Comparison of ENCODE assay signal across 31 cellular contexts in the genomic region with DNA sequence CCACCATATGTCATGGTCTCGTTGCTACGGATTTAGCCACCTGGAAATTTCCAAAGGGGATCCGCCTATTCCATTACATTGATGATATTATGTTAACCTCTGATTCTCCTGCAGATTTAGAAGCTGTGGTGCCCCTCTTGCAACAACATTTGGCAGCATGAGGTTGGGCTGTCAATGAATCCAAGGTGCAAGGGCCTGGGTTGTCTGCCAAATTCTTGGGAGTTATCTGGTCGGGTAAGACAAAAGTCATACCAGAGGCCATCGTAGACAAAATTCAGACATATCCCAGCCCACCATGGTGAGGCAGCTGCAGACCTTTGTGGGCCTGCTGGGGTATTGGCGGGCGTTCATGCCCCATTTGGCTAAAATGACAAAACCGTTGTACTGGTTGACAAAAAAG.
"Had no signal": no experiment of that assay in that cellular context is flagged by ENCODE, and none has a peak within 500 bp of the region (broad histone marks: within the 10 kb centered on the region; RNA-seq: fewer than 3 reads in every experiment).

No MANE protein-coding gene starts in this region.

- H3K4me3 Mint-ChIP-seq: activated CD4-positive, alpha-beta memory T cell treated with anti-CD3 and anti-CD28 coated beads for 36 hours; activated CD4-positive, alpha-beta T cell treated with anti-CD3 and anti-CD28 coated beads for 36 hours; activated CD4-positive, alpha-beta T cell treated with anti-CD3 and anti-CD28 coated beads, Interleukin-2, amount 10 ng/mL, durations not matched to agents 24 days and 14 days; activated CD8-positive, alpha-beta memory T cell treated with anti-CD3 and anti-CD28 coated beads, Interleukin-2, amount 10 ng/mL, durations not matched to agents 7 days and 5 days; activated CD8-positive, alpha-beta T cell treated with anti-CD3 and anti-CD28 coated beads, Interleukin-2, amount 10 ng/mL, durations not matched to agents 7 days and 5 days; activated naive CD4-positive, alpha-beta T cell treated with anti-CD3 and anti-CD28 coated beads for 36 hours; activated naive CD4-positive, alpha-beta T cell treated with anti-CD3 and anti-CD28 coated beads, Interleukin-2, amount 50 U/mL, for 24 hours; activated naive CD8-positive, alpha-beta T cell treated with anti-CD3 and anti-CD28 coated beads for 36 hours; activated naive CD8-positive, alpha-beta T cell treated with anti-CD3 and anti-CD28 coated beads, Interleukin-2, amount 50 U/mL, for 24 hours; activated T-helper 1 cell treated with anti-CD3 and anti-CD28 coated beads, Interleukin-12 subunit alpha, Interleukin-12 subunit beta, Interleukin-2, Interleukin-4 antibody, amounts not matched to agents 30 ng/mL and 10 ng/mL and 1 ng/mL, durations not matched to agents 14 hours and 24 hours and 36 hours; effector memory CD8-positive, alpha-beta T cell had no signal

- H3K36me3 Mint-ChIP-seq: activated CD4-positive, alpha-beta memory T cell treated with anti-CD3 and anti-CD28 coated beads for 36 hours; activated CD8-positive, alpha-beta memory T cell treated with anti-CD3 and anti-CD28 coated beads, Interleukin-2, amount 10 ng/mL, durations not matched to agents 7 days and 5 days; activated naive CD4-positive, alpha-beta T cell treated with anti-CD3 and anti-CD28 coated beads, Interleukin-2, amount 50 U/mL, for 24 hours; activated naive CD8-positive, alpha-beta T cell treated with anti-CD3 and anti-CD28 coated beads for 36 hours had no signal

- ATAC-seq: activated CD4-positive, alpha-beta T cell treated with anti-CD3 and anti-CD28 coated beads for 36 hours; activated CD8-positive, alpha-beta memory T cell treated with anti-CD3 and anti-CD28 coated beads, Interleukin-2, amount 10 ng/mL, durations not matched to agents 7 days and 5 days; activated CD8-positive, alpha-beta T cell treated with anti-CD3 and anti-CD28 coated beads, Interleukin-2, amount 10 ng/mL, durations not matched to agents 7 days and 5 days; activated naive CD8-positive, alpha-beta T cell treated with anti-CD3 and anti-CD28 coated beads, Interleukin-2, amount 50 U/mL, for 24 hours; body of pancreas; effector memory CD8-positive, alpha-beta T cell; gastroesophageal sphincter had no signal

- H3K27me3 Mint-ChIP-seq: activated CD4-positive, alpha-beta memory T cell treated with anti-CD3 and anti-CD28 coated beads for 36 hours; activated CD4-positive, alpha-beta T cell treated with anti-CD3 and anti-CD28 coated beads for 36 hours; activated CD4-positive, alpha-beta T cell treated with anti-CD3 and anti-CD28 coated beads, Interleukin-2, amount 10 ng/mL, durations not matched to agents 24 days and 14 days; activated CD8-positive, alpha-beta memory T cell treated with anti-CD3 and anti-CD28 coated beads, Interleukin-2, amount 10 ng/mL, durations not matched to agents 7 days and 5 days; activated naive CD4-positive, alpha-beta T cell treated with anti-CD3 and anti-CD28 coated beads, Interleukin-2, amount 50 U/mL, for 24 hours; activated naive CD8-positive, alpha-beta T cell treated with anti-CD3 and anti-CD28 coated beads for 36 hours; activated naive CD8-positive, alpha-beta T cell treated with anti-CD3 and anti-CD28 coated beads, Interleukin-2, amount 50 U/mL, for 24 hours; effector memory CD8-positive, alpha-beta T cell had no signal

- DNase-seq: activated CD4-positive, alpha-beta memory T cell treated with anti-CD3 and anti-CD28 coated beads for 36 hours; activated CD4-positive, alpha-beta T cell treated with anti-CD3 and anti-CD28 coated beads for 36 hours; activated CD4-positive, alpha-beta T cell treated with anti-CD3 and anti-CD28 coated beads, Interleukin-2, amount 10 ng/mL, durations not matched to agents 24 days and 14 days; activated CD4-positive, CD25-positive, alpha-beta regulatory T cell; activated CD4-positive, CD25-positive, alpha-beta regulatory T cell treated with anti-CD3 and anti-CD28 coated beads, Interleukin-2, amount 50 U/mL, for 72 hours; activated CD8-positive, alpha-beta memory T cell treated with anti-CD3 and anti-CD28 coated beads, Interleukin-2, amount 10 ng/mL, durations not matched to agents 7 days and 5 days; activated CD8-positive, alpha-beta memory T cell treated with anti-CD3 and anti-CD28 coated beads, Interleukin-2, amount 50 U/mL, for 4 hours; activated CD8-positive, alpha-beta T cell treated with anti-CD3 and anti-CD28 coated beads, Interleukin-2, amount 10 ng/mL, durations not matched to agents 7 days and 5 days; activated effector memory CD4-positive, alpha-beta T cell treated with anti-CD3 and anti-CD28 coated beads, Interleukin-2, amount 50 U/mL, for 16 hours; activated naive CD4-positive, alpha-beta T cell treated with anti-CD3 and anti-CD28 coated beads for 36 hours; activated naive CD8-positive, alpha-beta T cell treated with anti-CD3 and anti-CD28 coated beads for 36 hours; activated naive CD8-positive, alpha-beta T cell treated with anti-CD3 and anti-CD28 coated beads, Interleukin-2, amount 50 U/mL, for 24 hours; activated T-cell treated with anti-CD3 and anti-CD28 coated beads, Interleukin-2, amount 50 U/mL, for 1 hour; activated T-cell treated with anti-CD3 and anti-CD28 coated beads, Interleukin-2, amount 50 U/mL, for 48 hours; adrenal gland; amygdala; aorta; body of pancreas; caudate nucleus; cortex of kidney; dermis blood vessel endothelial cell; effector CD4-positive, alpha-beta T cell; effector memory CD8-positive, alpha-beta T cell; erythroblast; esophagus squamous epithelium; foreskin melanocyte; T-helper 2 cell had no signal

- H3K27ac Mint-ChIP-seq: activated CD4-positive, alpha-beta memory T cell treated with anti-CD3 and anti-CD28 coated beads for 36 hours; activated CD4-positive, alpha-beta T cell treated with anti-CD3 and anti-CD28 coated beads for 36 hours; activated CD4-positive, alpha-beta T cell treated with anti-CD3 and anti-CD28 coated beads, Interleukin-2, amount 10 ng/mL, durations not matched to agents 24 days and 14 days; activated CD8-positive, alpha-beta memory T cell treated with anti-CD3 and anti-CD28 coated beads, Interleukin-2, amount 10 ng/mL, durations not matched to agents 7 days and 5 days; activated CD8-positive, alpha-beta T cell treated with anti-CD3 and anti-CD28 coated beads, Interleukin-2, amount 10 ng/mL, durations not matched to agents 7 days and 5 days; activated naive CD4-positive, alpha-beta T cell treated with anti-CD3 and anti-CD28 coated beads for 36 hours; activated naive CD4-positive, alpha-beta T cell treated with anti-CD3 and anti-CD28 coated beads, Interleukin-2, amount 50 U/mL, for 24 hours; activated naive CD8-positive, alpha-beta T cell treated with anti-CD3 and anti-CD28 coated beads for 36 hours; activated naive CD8-positive, alpha-beta T cell treated with anti-CD3 and anti-CD28 coated beads, Interleukin-2, amount 50 U/mL, for 24 hours; activated T-helper 1 cell treated with anti-CD3 and anti-CD28 coated beads, Interleukin-12 subunit alpha, Interleukin-12 subunit beta, Interleukin-2, Interleukin-4 antibody, amounts not matched to agents 30 ng/mL and 10 ng/mL and 1 ng/mL, durations not matched to agents 14 hours and 24 hours and 36 hours; activated T-helper 2 cell treated with anti-CD3 and anti-CD28 coated beads, Interferon-gamma antibody, Interleukin-2, Interleukin-4, amounts not matched to agents 10 μg/mL and 5 μg/mL and 100 μg/mL, durations not matched to agents 14 hours and 24 hours and 36 hours; effector memory CD8-positive, alpha-beta T cell had no signal

- H3K4me1 Mint-ChIP-seq: activated CD4-positive, alpha-beta T cell treated with anti-CD3 and anti-CD28 coated beads for 36 hours; activated CD4-positive, alpha-beta T cell treated with anti-CD3 and anti-CD28 coated beads, Interleukin-2, amount 10 ng/mL, durations not matched to agents 24 days and 14 days; activated CD8-positive, alpha-beta memory T cell treated with anti-CD3 and anti-CD28 coated beads, Interleukin-2, amount 10 ng/mL, durations not matched to agents 7 days and 5 days; activated naive CD8-positive, alpha-beta T cell treated with anti-CD3 and anti-CD28 coated beads for 36 hours; activated naive CD8-positive, alpha-beta T cell treated with anti-CD3 and anti-CD28 coated beads, Interleukin-2, amount 50 U/mL, for 24 hours had no signal

- H3K9me3 Mint-ChIP-seq: activated CD4-positive, alpha-beta memory T cell treated with anti-CD3 and anti-CD28 coated beads for 36 hours; activated CD4-positive, alpha-beta T cell treated with anti-CD3 and anti-CD28 coated beads, Interleukin-2, amount 10 ng/mL, durations not matched to agents 24 days and 14 days; activated naive CD4-positive, alpha-beta T cell treated with anti-CD3 and anti-CD28 coated beads for 36 hours; activated naive CD4-positive, alpha-beta T cell treated with anti-CD3 and anti-CD28 coated beads, Interleukin-2, amount 50 U/mL, for 24 hours; activated naive CD8-positive, alpha-beta T cell treated with anti-CD3 and anti-CD28 coated beads, Interleukin-2, amount 50 U/mL, for 24 hours; activated T-helper 2 cell treated with anti-CD3 and anti-CD28 coated beads, Interferon-gamma antibody, Interleukin-2, Interleukin-4, amounts not matched to agents 10 μg/mL and 5 μg/mL and 100 μg/mL, durations not matched to agents 14 hours and 24 hours and 36 hours; effector memory CD8-positive, alpha-beta T cell had no signal
